ENCODE assay signal across 1 cellular context in the genomic region with DNA sequence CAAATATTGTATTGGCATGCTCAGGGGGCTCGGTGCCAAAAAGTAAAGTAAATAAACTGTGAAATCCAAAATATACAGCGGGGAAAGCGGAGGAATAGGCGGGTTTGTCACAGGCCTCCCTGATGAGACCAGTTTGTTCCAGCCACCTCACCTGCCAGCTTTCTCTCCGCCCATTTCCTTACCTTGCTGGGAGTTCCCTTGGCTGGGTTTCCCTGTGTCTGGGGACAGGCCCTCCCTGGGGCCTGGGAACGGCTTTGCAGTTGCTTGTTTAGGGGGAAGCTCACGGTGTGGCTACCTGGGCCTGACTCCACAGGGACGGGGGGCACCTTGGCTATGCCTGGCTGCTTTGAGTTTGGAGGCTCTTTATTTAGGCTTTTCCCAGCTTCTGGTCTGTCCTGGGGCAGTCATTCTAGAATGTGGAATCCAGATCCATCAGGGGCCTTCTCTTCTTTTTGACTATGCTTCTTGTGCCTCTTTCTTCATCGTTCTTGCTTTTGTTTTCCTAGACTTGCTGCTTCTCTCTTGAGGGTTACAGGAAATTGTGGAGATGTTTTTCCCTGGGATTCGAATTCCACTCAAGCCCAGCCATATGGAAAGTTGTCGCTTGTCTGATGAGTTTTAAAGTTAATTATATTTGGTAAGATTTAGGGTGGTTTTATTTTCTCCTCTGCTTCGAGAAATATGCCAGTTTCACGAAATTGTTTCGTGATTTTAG.
TF ChIP-seq lines count a peak whose summit lies in the region.

No MANE protein-coding gene starts in this region.

TF ChIP-seq in GM23338, 12 proteins besides CTCF, POLR2A, EP300 and RAD21 (continued from another document):
- TF ChIP-seq REST (IDR thresholded peaks at IDR 0.05; ENCODE audit: unreplicated experiment) (no peak), NANOG (IDR thresholded peaks at IDR 0.05; ENCODE audit: borderline replicate concordance) (no peak), JUNB (IDR thresholded peaks at IDR 0.05; ENCODE audit: unreplicated experiment) (no peak), POLR2AphosphoS5 (IDR thresholded peaks at IDR 0.05; ENCODE audit: low read depth) (no peak)
- TF ChIP-seq, protein P1, sequence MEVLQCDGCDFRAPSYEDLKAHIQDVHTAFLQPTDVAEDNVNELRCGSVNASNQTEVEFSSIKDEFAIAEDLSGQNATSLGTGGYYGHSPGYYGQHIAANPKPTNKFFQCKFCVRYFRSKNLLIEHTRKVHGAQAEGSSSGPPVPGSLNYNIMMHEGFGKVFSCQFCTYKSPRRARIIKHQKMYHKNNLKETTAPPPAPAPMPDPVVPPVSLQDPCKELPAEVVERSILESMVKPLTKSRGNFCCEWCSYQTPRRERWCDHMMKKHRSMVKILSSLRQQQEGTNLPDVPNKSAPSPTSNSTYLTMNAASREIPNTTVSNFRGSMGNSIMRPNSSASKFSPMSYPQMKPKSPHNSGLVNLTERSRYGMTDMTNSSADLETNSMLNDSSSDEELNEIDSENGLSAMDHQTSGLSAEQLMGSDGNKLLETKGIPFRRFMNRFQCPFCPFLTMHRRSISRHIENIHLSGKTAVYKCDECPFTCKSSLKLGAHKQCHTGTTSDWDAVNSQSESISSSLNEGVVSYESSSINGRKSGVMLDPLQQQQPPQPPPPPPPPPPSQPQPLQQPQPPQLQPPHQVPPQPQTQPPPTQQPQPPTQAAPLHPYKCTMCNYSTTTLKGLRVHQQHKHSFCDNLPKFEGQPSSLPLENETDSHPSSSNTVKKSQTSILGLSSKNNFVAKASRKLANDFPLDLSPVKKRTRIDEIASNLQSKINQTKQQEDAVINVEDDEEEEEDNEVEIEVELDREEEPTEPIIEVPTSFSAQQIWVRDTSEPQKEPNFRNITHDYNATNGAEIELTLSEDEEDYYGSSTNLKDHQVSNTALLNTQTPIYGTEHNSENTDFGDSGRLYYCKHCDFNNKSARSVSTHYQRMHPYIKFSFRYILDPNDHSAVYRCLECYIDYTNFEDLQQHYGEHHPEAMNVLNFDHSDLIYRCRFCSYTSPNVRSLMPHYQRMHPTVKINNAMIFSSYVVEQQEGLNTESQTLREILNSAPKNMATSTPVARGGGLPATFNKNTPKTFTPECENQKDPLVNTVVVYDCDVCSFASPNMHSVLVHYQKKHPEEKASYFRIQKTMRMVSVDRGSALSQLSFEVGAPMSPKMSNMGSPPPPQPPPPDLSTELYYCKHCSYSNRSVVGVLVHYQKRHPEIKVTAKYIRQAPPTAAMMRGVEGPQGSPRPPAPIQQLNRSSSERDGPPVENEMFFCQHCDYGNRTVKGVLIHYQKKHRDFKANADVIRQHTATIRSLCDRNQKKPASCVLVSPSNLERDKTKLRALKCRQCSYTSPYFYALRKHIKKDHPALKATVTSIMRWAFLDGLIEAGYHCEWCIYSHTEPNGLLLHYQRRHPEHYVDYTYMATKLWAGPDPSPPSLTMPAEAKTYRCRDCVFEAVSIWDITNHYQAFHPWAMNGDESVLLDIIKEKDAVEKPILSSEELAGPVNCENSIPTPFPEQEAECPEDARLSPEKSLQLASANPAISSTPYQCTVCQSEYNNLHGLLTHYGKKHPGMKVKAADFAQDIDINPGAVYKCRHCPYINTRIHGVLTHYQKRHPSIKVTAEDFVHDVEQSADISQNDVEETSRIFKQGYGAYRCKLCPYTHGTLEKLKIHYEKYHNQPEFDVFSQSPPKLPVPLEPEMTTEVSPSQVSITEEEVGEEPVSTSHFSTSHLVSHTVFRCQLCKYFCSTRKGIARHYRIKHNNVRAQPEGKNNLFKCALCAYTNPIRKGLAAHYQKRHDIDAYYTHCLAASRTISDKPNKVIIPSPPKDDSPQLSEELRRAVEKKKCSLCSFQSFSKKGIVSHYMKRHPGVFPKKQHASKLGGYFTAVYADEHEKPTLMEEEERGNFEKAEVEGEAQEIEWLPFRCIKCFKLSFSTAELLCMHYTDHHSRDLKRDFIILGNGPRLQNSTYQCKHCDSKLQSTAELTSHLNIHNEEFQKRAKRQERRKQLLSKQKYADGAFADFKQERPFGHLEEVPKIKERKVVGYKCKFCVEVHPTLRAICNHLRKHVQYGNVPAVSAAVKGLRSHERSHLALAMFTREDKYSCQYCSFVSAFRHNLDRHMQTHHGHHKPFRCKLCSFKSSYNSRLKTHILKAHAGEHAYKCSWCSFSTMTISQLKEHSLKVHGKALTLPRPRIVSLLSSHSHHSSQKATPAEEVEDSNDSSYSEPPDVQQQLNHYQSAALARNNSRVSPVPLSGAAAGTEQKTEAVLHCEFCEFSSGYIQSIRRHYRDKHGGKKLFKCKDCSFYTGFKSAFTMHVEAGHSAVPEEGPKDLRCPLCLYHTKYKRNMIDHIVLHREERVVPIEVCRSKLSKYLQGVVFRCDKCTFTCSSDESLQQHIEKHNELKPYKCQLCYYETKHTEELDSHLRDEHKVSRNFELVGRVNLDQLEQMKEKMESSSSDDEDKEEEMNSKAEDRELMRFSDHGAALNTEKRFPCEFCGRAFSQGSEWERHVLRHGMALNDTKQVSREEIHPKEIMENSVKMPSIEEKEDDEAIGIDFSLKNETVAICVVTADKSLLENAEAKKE (CRISPR knock-in tag; IDR thresholded peaks at IDR 0.05): no peak
